ENCODE assay signal across 1 cellular context in the genomic region with DNA sequence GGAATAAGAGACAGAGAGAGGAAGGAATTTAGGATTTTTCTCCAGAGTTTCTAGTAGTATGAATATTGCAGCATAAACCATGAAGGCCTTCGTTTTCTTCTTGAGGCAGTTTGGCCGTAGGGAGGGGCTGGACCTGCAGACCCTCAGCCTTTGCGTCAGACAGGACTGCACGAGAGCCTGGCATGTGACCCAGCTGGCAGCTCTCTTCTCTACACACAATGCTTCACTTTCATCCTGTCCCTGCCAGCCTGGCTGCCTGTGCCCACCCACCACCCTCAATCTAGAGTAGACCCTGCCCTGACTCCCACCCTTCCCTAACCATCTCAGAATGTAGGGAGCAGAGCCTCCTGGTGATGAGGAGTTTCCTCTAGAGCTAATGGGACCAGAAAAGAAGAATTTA.
TF ChIP-seq lines count a peak whose summit lies in the region.

No MANE protein-coding gene starts in this region.

TF ChIP-seq in H1, 55 proteins besides CTCF, POLR2A, EP300 and RAD21:
- TF ChIP-seq SAP30 (IDR thresholded peaks at IDR 0.05; ENCODE audit: insufficient read depth, insufficient replicate concordance, low read length) (peak; percentile 31), JUND (IDR thresholded peaks at IDR 0.05; ENCODE audit: low read length) (no peak), ASH2L (IDR thresholded peaks at IDR 0.05; ENCODE audit: low read length) (no peak), YY1 (IDR thresholded peaks at IDR 0.05; ENCODE audit: low read depth, low read length) (no peak), PHF8 (conservative IDR thresholded peaks at IDR 0.05; ENCODE audit: low read depth, low read length) (no peak), RXRA (IDR thresholded peaks at IDR 0.05; ENCODE audit: insufficient read depth, low read depth, low read length) (no peak), SIN3A (conservative IDR thresholded peaks at IDR 0.05 in 1 of 2, IDR thresholded peaks at IDR 0.05 in 1 of 2; ENCODE audit: low read depth in 1 of 2, low read length in 2 of 2) (0 out of 4 replicates have a peak, but pooled peaks of 1 of the 2 experiments have one; percentile 22), SP1 (IDR thresholded peaks at IDR 0.05; ENCODE audit: low read depth, low read length) (no peak), POLR2AphosphoS5 (IDR thresholded peaks at IDR 0.05; ENCODE audit: low read depth, low read length) (0 out of 2 replicates have a peak, but pooled peaks have one; percentile 27), RBBP5 (IDR thresholded peaks at IDR 0.05; ENCODE audit: borderline replicate concordance, low read depth, low read length) (0 out of 2 replicates have a peak, but pooled peaks have one; percentile 15)
- TF ChIP-seq, protein P1, sequence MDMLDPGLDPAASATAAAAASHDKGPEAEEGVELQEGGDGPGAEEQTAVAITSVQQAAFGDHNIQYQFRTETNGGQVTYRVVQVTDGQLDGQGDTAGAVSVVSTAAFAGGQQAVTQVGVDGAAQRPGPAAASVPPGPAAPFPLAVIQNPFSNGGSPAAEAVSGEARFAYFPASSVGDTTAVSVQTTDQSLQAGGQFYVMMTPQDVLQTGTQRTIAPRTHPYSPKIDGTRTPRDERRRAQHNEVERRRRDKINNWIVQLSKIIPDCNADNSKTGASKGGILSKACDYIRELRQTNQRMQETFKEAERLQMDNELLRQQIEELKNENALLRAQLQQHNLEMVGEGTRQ (IDR thresholded peaks at IDR 0.05; ENCODE audit: low read length) = peak; percentile 29; the same call in 1 of the 2 replicates
- TF ChIP-seq, protein P2, sequence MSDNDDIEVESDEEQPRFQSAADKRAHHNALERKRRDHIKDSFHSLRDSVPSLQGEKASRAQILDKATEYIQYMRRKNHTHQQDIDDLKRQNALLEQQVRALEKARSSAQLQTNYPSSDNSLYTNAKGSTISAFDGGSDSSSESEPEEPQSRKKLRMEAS (IDR thresholded peaks at IDR 0.05) = peak; percentile 47; the same call in 1 of the 2 replicates
